Comparison of ENCODE assay signal across 19 cellular contexts in the genomic region with DNA sequence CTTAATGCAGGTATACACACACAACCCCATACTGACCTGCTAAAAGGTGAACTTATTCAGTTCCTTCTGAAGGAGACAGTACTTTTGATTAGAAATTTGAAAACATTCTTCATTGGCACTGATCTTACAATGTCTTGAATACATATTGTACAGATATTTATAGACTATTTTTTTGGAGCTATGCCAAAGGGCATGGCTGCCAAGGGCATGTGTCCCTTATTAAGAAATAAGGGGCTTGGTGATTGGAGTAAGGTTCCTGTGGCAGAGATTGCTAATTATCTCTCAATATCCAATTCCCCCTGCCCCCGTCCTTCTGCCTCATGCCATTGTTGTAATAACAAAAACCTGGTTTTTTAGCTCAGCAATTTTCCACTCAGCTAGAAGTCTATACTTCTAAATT.
"Had no signal": no experiment of that assay in that cellular context is flagged by ENCODE, and none has a peak within 500 bp of the region (broad histone marks: within the 10 kb centered on the region; RNA-seq: fewer than 3 reads in every experiment).

No MANE protein-coding gene starts in this region.

- H3K27me3 ChIP-seq: SJSA1 had no signal

- ATAC-seq: Panc1, PC-3 had no signal

- H3K4me1 ChIP-seq: SJSA1 had no signal

- H3K9me3 ChIP-seq: SJSA1 had no signal

- H3K4me3 ChIP-seq: SJSA1, SK-N-MC had no signal

- DNase-seq: KBM-7; MM.1S; NCI-H1092 treated with DMSO at 0.1 percent for 48 hours; NCI-H1436; NCI-H187; NCI-H2029; NCI-H2081 treated with DMSO at 0.1 percent for 48 hours; NCI-H2171; NCI-H226; NCI-H510A treated with DMSO at 0.1 percent for 48 hours; NCI-H526; NCI-H748 treated with DMSO at 0.1 percent for 48 hours; NK-92 treated with Interleukin-12 subunit alpha and Interleukin-12 subunit beta, amount 100 ng/mL, for 24 hours; PC-3; SIG-M5 had no signal

- H3K36me3 ChIP-seq: SJSA1 had no signal

- H3K27ac ChIP-seq: RWPE1, SJSA1, SK-N-MC had no signal
